In the genomic region with DNA sequence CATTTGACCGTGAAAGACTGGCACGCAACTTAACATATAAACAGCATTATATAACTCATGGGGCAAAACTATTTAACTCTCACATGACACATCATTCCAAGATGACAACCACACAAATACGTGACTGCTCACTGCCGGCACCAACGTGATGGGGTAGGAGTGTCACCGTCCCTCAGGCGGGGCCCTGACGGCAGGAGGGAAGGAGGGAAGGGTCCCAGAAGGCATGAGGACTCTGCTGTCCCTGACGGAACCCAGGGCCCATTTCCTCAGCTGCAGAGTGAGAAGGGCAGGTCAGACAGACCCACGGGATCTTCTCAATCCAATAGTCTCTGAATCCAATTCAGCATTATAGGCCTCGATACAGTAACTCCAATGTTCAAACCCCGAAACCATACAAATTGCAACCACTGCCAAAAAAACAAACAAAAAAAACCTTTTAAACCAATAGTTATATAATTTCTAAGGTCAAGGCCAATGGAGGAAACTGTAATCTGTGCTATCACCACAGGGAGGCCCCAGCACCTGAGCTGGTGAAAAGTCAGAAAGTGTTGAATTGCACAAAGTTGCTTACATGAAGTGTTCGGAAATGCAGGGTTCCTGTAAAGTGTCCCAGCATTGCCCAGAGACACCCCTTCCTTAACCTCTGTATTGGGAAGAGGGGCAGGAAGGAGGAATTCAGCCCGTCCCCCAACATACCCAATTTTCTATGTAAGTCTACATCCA, we compare ENCODE assay signal across 8 cellular contexts.
DNase-seq lines count a peak whose midpoint lies in the region; ATAC-seq, FAIRE-seq and TF ChIP-seq lines count a peak whose summit lies in the region.

No MANE protein-coding gene starts in this region.

- no peak for TF ChIP-seq POLR2A in uterus (IDR thresholded peaks at IDR 0.05)

- ATAC-seq in Right ventricle myocardium superior (ENCODE audit: poor library complexity) (no peak), HG02981 (IDR thresholded peaks at IDR 0.05; ENCODE audit: unreplicated experiment) (no peak)

- intact Hi-C loops in Right ventricle myocardium superior (cut with DNase I), result no loop called here
- intact Hi-C loops in uterus (cut with DNase I; ENCODE audit: low total_unique reads), result loop anchor here (10.0 kb wide), 1 partner anchor 370 kb away; no protein-coding TSS in a partner anchor

- TF ChIP-seq CTCF in cardiac muscle cell (IDR thresholded peaks at IDR 0.05; ENCODE audit: low read depth, low read length), result peak; percentile 59
- peak; percentile 40; the same call in 1 of the 2 replicates for TF ChIP-seq CTCF in WI38 (IDR thresholded peaks at IDR 0.05; ENCODE audit: low read depth, low read length)
- peak in 3 of 4 experiments; percentile 40 to 53 (median 44) for TF ChIP-seq CTCF in uterus (IDR thresholded peaks at IDR 0.05)

- FAIRE-seq in islet of Langerhans (lab: Jason Lieb, UNC), result peak; percentile 96

- H3K27me3 ChIP-seq in cardiac muscle cell (no peaks in the 10 kb centered on the region), uterus (no peaks in the 10 kb centered on the region)

- H3K27ac ChIP-seq in cardiac muscle cell, result no peak overlapping the region
- no peak overlapping the region for H3K27ac ChIP-seq in uterus

- H3K4me3 ChIP-seq in cardiac muscle cell (no peak overlapping the region), WI38 (ENCODE audit: low read depth, low read length) (no peak overlapping the region), uterus (no peak overlapping the region)

- H3K4me1 ChIP-seq in cardiac muscle cell (ENCODE audit: low read depth) (peaks cover 6% of the 10 kb centered on the region), uterus (peaks cover 0 to 4% of the 10 kb centered on the region in 2 donors)

- H3K36me3 ChIP-seq in cardiac muscle cell, result no peaks in the 10 kb centered on the region
- H3K36me3 ChIP-seq in uterus, result no peaks in the 10 kb centered on the region

- H3K9me3 ChIP-seq in cardiac muscle cell (ENCODE audit: low read depth) (no peaks in the 10 kb centered on the region), uterus (no peaks in the 10 kb centered on the region)

- DNase-seq in cardiac muscle cell (ENCODE audit: low read depth in 1 of 2, low spot score in 1 of 2), result peak; percentile 40 to 43
- no peak for DNase-seq in Right ventricle myocardium superior
- no peak for DNase-seq in uterus
- DNase-seq in hippocampal formation (lab: John Stamatoyannopoulos, UW), result no peak
- DNase-seq in SW 1271 (lab: John Stamatoyannopoulos, UW), result no peak

Comparison
In these comparisons a context has a peak if more than half of its experiments do, and no peak if none do; other contexts are left out.
1. DNase-seq: peak in cardiac muscle cell (2 of 2); none in Right ventricle myocardium superior (single experiment), uterus (0 of 2), hippocampal formation (0 of 2) and SW 1271 (0 of 2).
2. Peak in every context shown above with its lines, with median percentiles within 50 percentile points of each other: CTCF ChIP-seq.